ENCODE assay signal across 3 cellular contexts in genomic region chr21:44417621-44418107, GRCh38. TPM values are rescaled to one million over a fixed set of nuclear protein-coding genes. Genes with fewer than 3 reads are reported as not detected.
"Had no signal": no experiment of that assay in that cellular context is flagged by ENCODE, and none has a peak within 500 bp of the region (broad histone marks: within the 10 kb centered on the region; RNA-seq: fewer than 3 reads in every experiment).

No MANE protein-coding gene starts in this region.

RNA-seq across cellular contexts. Expression of gene LRRC3, which starts 37.6 kb away (rescaled TPM):
- total RNA-seq: MCF 10A, OCI-LY7, SJCRH30 had no signal
